ENCODE assay signal across 16 cellular contexts in the genomic region with DNA sequence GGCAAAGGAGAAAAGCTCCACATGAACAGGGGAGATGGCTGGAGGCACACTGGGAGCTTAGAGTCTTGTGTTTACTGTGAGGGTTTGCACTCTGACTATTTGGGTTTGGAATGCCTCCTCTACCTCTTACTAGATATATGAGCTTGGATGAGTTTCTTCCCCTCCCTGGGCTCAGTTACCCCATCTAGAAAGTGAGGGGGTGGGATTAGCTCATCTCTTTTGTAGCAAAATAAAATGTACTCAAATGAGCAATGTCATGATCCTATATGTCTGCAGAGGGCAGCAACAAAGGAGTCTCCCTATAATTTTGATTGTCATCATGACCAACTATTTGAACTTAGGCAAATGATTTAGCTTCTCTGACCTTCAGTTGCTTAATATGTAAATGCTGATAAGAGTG.
"Had no signal": no experiment of that assay in that cellular context is flagged by ENCODE, and none has a peak within 500 bp of the region (broad histone marks: within the 10 kb centered on the region; RNA-seq: fewer than 3 reads in every experiment).

No MANE protein-coding gene starts in this region.

- H3K36me3 ChIP-seq: brain microvascular endothelial cell had no signal

- H3K36me3 Mint-ChIP-seq: activated naive CD4-positive, alpha-beta T cell treated with anti-CD3 and anti-CD28 coated beads, Interleukin-2, amount 10 ng/mL, durations not matched to agents 7 days and 5 days; stimulated activated naive B cell treated with anti-CD40 and anti-IgM and Interleukin-4, amounts not matched to agents 10 μg/mL and 1 μg/mL and 100 μg/mL, for 72 hours had no signal

- H3K4me3 ChIP-seq: heart right ventricle, left lung, upper lobe of left lung had no signal

- H3K27me3 Mint-ChIP-seq: activated B cell treated with CpG ODN at 0.5 μM for 24 hours; activated CD4-positive, alpha-beta T cell treated with anti-CD3 and anti-CD28 coated beads, Interleukin-2, amount 10 ng/mL, durations not matched to agents 7 days and 5 days; activated naive CD4-positive, alpha-beta T cell treated with anti-CD3 and anti-CD28 coated beads, Interleukin-2, amount 10 ng/mL, durations not matched to agents 7 days and 5 days; stimulated activated naive B cell treated with anti-CD40 and anti-IgM and Interleukin-4, amounts not matched to agents 10 μg/mL and 1 μg/mL and 100 μg/mL, for 72 hours had no signal

- H3K9me3 Mint-ChIP-seq: activated B cell treated with CpG ODN at 0.5 μM for 24 hours; activated CD4-positive, alpha-beta T cell treated with anti-CD3 and anti-CD28 coated beads, Interleukin-2, amount 10 ng/mL, durations not matched to agents 7 days and 5 days; activated naive CD4-positive, alpha-beta T cell treated with anti-CD3 and anti-CD28 coated beads, Interleukin-2, amount 10 ng/mL, durations not matched to agents 7 days and 5 days; activated T-helper 17 cell treated with anti-CD3 and anti-CD28 coated beads, Interleukin-2, amount 50 U/mL, for 72 hours; endodermal cell; stimulated activated naive B cell treated with anti-CD40 and anti-IgM and Interleukin-4, amounts not matched to agents 10 μg/mL and 1 μg/mL and 100 μg/mL, for 72 hours; T-helper 1 cell treated with Interleukin-12 subunit alpha and Interleukin-12 subunit beta and Interleukin-4 antibody, amounts not matched to agents 30 μg/mL and 1 μg/mL, for 36 hours had no signal

- DNase-seq: activated B cell treated with CpG ODN at 0.5 μM for 24 hours; activated CD4-positive, alpha-beta T cell treated with anti-CD3 and anti-CD28 coated beads, Interleukin-2, amount 10 ng/mL, durations not matched to agents 7 days and 5 days; activated naive CD4-positive, alpha-beta T cell treated with anti-CD3 and anti-CD28 coated beads, Interleukin-2, amount 10 ng/mL, durations not matched to agents 7 days and 5 days; activated T-cell treated with anti-CD3 and anti-CD28 coated beads for 4 hours; brain microvascular endothelial cell; endodermal cell; foreskin melanocyte; heart right ventricle; left lung; mesendoderm; retina; stimulated activated naive B cell treated with anti-CD40 and anti-IgM and Interleukin-4, amounts not matched to agents 10 μg/mL and 1 μg/mL and 100 μg/mL, for 72 hours; substantia nigra; upper lobe of left lung had no signal

- H3K27ac Mint-ChIP-seq: activated B cell treated with CpG ODN at 0.5 μM for 24 hours; activated CD4-positive, alpha-beta T cell treated with anti-CD3 and anti-CD28 coated beads, Interleukin-2, amount 10 ng/mL, durations not matched to agents 7 days and 5 days; activated naive CD4-positive, alpha-beta T cell treated with anti-CD3 and anti-CD28 coated beads, Interleukin-2, amount 10 ng/mL, durations not matched to agents 7 days and 5 days; activated T-helper 17 cell treated with anti-CD3 and anti-CD28 coated beads, Interleukin-2, amount 50 U/mL, for 72 hours; endodermal cell; stimulated activated naive B cell treated with anti-CD40 and anti-IgM and Interleukin-4, amounts not matched to agents 10 μg/mL and 1 μg/mL and 100 μg/mL, for 72 hours; T-helper 1 cell treated with Interleukin-12 subunit alpha and Interleukin-12 subunit beta and Interleukin-4 antibody, amounts not matched to agents 30 μg/mL and 1 μg/mL, for 36 hours had no signal

- H3K4me1 Mint-ChIP-seq: activated B cell treated with CpG ODN at 0.5 μM for 24 hours; activated CD4-positive, alpha-beta T cell treated with anti-CD3 and anti-CD28 coated beads, Interleukin-2, amount 10 ng/mL, durations not matched to agents 7 days and 5 days; activated naive CD4-positive, alpha-beta T cell treated with anti-CD3 and anti-CD28 coated beads, Interleukin-2, amount 10 ng/mL, durations not matched to agents 7 days and 5 days; activated T-helper 17 cell treated with anti-CD3 and anti-CD28 coated beads, Interleukin-2, amount 50 U/mL, for 72 hours; stimulated activated naive B cell treated with anti-CD40 and anti-IgM and Interleukin-4, amounts not matched to agents 10 μg/mL and 1 μg/mL and 100 μg/mL, for 72 hours had no signal

- H3K4me3 Mint-ChIP-seq: activated B cell treated with CpG ODN at 0.5 μM for 24 hours; activated CD4-positive, alpha-beta T cell treated with anti-CD3 and anti-CD28 coated beads, Interleukin-2, amount 10 ng/mL, durations not matched to agents 7 days and 5 days; activated naive CD4-positive, alpha-beta T cell treated with anti-CD3 and anti-CD28 coated beads, Interleukin-2, amount 10 ng/mL, durations not matched to agents 7 days and 5 days; activated T-helper 17 cell treated with anti-CD3 and anti-CD28 coated beads, Interleukin-2, amount 50 U/mL, for 72 hours; endodermal cell; stimulated activated naive B cell treated with anti-CD40 and anti-IgM and Interleukin-4, amounts not matched to agents 10 μg/mL and 1 μg/mL and 100 μg/mL, for 72 hours; T-helper 1 cell treated with Interleukin-12 subunit alpha and Interleukin-12 subunit beta and Interleukin-4 antibody, amounts not matched to agents 30 μg/mL and 1 μg/mL, for 36 hours had no signal

- H3K9me3 ChIP-seq: left lung, upper lobe of left lung had no signal

- H3K27ac ChIP-seq: heart right ventricle, left lung, upper lobe of left lung had no signal

- H3K27me3 ChIP-seq: brain microvascular endothelial cell, heart right ventricle, left lung, upper lobe of left lung had no signal
